24 cellular contexts compared by ENCODE assay signal in genomic region chr2:42156756-42157155, GRCh38.
"Had no signal": no experiment of that assay in that cellular context is flagged by ENCODE, and none has a peak within 500 bp of the region (broad histone marks: within the 10 kb centered on the region; RNA-seq: fewer than 3 reads in every experiment).

No MANE protein-coding gene starts in this region.

- H3K9me3 ChIP-seq: esophagus squamous epithelium, gastroesophageal sphincter, left ventricle myocardium inferior, lower lobe of right lung, neutrophil, psoas muscle, right lobe of liver, tibial artery, upper lobe of right lung, vagina had no signal

- H3K4me1 ChIP-seq: esophagus squamous epithelium, gastroesophageal sphincter, left ventricle myocardium inferior, lower lobe of right lung, psoas muscle, right lobe of liver, tibial artery, upper lobe of right lung, vagina had no signal

- H3K27me3 ChIP-seq: esophagus squamous epithelium, gastroesophageal sphincter, neutrophil, right lobe of liver, spleen, tibial artery, upper lobe of right lung, vagina had no signal

- H3K27ac ChIP-seq: esophagus squamous epithelium, gastroesophageal sphincter, left ventricle myocardium inferior, lower lobe of right lung, neutrophil, psoas muscle, right lobe of liver, spleen, tibial artery, upper lobe of right lung, vagina had no signal

- H3K9me3 Mint-ChIP-seq: immature natural killer cell; nephron progenitor cell; stimulated activated naive CD8-positive, alpha-beta T cell treated with anti-CD3 and anti-CD28 coated beads, Interleukin-15, Interleukin-2, amounts not matched to agents 100 ng/mL and 50 ng/mL, for 24 hours had no signal

- H3K36me3 Mint-ChIP-seq: immature natural killer cell, naive B cell had no signal

- H3K4me3 ChIP-seq: esophagus squamous epithelium, gastroesophageal sphincter, left ventricle myocardium inferior, lower lobe of right lung, psoas muscle, right lobe of liver, spleen, tibial artery, upper lobe of right lung, vagina had no signal

- DNase-seq: effector memory CD4-positive, alpha-beta T cell; esophagus squamous epithelium; foreskin fibroblast; immature natural killer cell; left ventricle myocardium inferior; lower lobe of right lung; naive B cell; nephron progenitor cell; psoas muscle; retina; right lobe of liver; spleen; stimulated activated CD4-positive, alpha-beta T cell treated with anti-CD3 and anti-CD28 coated beads, Interleukin-15, amount 100 ng/mL, for 24 hours; stimulated activated CD4-positive, alpha-beta T cell treated with anti-CD3 and anti-CD28 coated beads, Interleukin-1b, Interleukin-23, amount 100 ng/mL, for 48 hours; stimulated activated CD4-positive, alpha-beta T cell treated with anti-CD3 and anti-CD28 coated beads, Interleukin-4, amount 100 ng/mL, for 24 hours; tibial artery; upper lobe of right lung had no signal

- ATAC-seq: gastroesophageal sphincter; lower lobe of right lung; psoas muscle; right lobe of liver; stimulated activated memory B cell treated with anti-CD40 and anti-IgM and Interleukin-4, amounts not matched to agents 10 μg/mL and 1 μg/mL and 100 μg/mL, for 72 hours; upper lobe of right lung had no signal

- H3K4me3 Mint-ChIP-seq: immature natural killer cell; memory B cell; naive B cell; nephron progenitor cell; stimulated activated memory B cell treated with anti-CD40 and anti-IgM and Interleukin-4, amounts not matched to agents 10 μg/mL and 1 μg/mL and 100 μg/mL, for 72 hours; stimulated activated naive CD8-positive, alpha-beta T cell treated with anti-CD3 and anti-CD28 coated beads, Interleukin-15, Interleukin-2, amounts not matched to agents 100 ng/mL and 50 ng/mL, for 24 hours had no signal

- FAIRE-seq: keratinocyte had no signal

- H3K4me1 Mint-ChIP-seq: immature natural killer cell had no signal

- H3K27ac Mint-ChIP-seq: immature natural killer cell; memory B cell; nephron progenitor cell; stimulated activated memory B cell treated with anti-CD40 and anti-IgM and Interleukin-4, amounts not matched to agents 10 μg/mL and 1 μg/mL and 100 μg/mL, for 72 hours; stimulated activated naive CD8-positive, alpha-beta T cell treated with anti-CD3 and anti-CD28 coated beads, Interleukin-15, Interleukin-2, amounts not matched to agents 100 ng/mL and 50 ng/mL, for 24 hours had no signal

- H3K27me3 Mint-ChIP-seq: memory B cell; naive B cell; stimulated activated memory B cell treated with anti-CD40 and anti-IgM and Interleukin-4, amounts not matched to agents 10 μg/mL and 1 μg/mL and 100 μg/mL, for 72 hours; stimulated activated naive CD8-positive, alpha-beta T cell treated with anti-CD3 and anti-CD28 coated beads, Interleukin-15, Interleukin-2, amounts not matched to agents 100 ng/mL and 50 ng/mL, for 24 hours had no signal

- H3K36me3 ChIP-seq: esophagus squamous epithelium, gastroesophageal sphincter, left ventricle myocardium inferior, lower lobe of right lung, neutrophil, right lobe of liver, spleen, tibial artery, upper lobe of right lung, vagina had no signal
